Comparison of ENCODE assay signal across 8 cellular contexts in genomic region chr4:168183717-168184571, GRCh38.
A peak's percentile ranks its signal among the peaks of the same experiment; 100 is the strongest.
DNase-seq lines count a peak whose midpoint lies in the region; ATAC-seq and TF ChIP-seq lines count a peak whose summit lies in the region.

No MANE protein-coding gene starts in this region.

- no peak overlapping the region for H3K4me3 Mint-ChIP-seq in osteocyte (ENCODE audit: unreplicated experiment)
- no peak overlapping the region for H3K4me3 Mint-ChIP-seq in activated CD4-positive, alpha-beta T cell treated with anti-CD3 and anti-CD28 coated beads for 36 hours

- H3K36me3 Mint-ChIP-seq in osteocyte (ENCODE audit: unreplicated experiment): no peaks in the 10 kb centered on the region
- no peaks in the 10 kb centered on the region for H3K36me3 Mint-ChIP-seq in activated CD4-positive, alpha-beta T cell treated with anti-CD3 and anti-CD28 coated beads for 36 hours (ENCODE audit: low read depth)

- H3K27ac Mint-ChIP-seq in osteocyte (ENCODE audit: unreplicated experiment): no peak overlapping the region
- no peak overlapping the region for H3K27ac Mint-ChIP-seq in activated CD4-positive, alpha-beta T cell treated with anti-CD3 and anti-CD28 coated beads for 36 hours

- peaks cover 4% of the 10 kb centered on the region for H3K27me3 Mint-ChIP-seq in osteocyte (ENCODE audit: unreplicated experiment)
- no peaks in the 10 kb centered on the region for H3K27me3 Mint-ChIP-seq in activated CD4-positive, alpha-beta T cell treated with anti-CD3 and anti-CD28 coated beads for 36 hours

- TF ChIP-seq CTCF in GM20000 (IDR thresholded peaks at IDR 0.05; ENCODE audit: extremely low read depth, missing control alignments) (no peak), epithelial cell of proximal tubule (conservative IDR thresholded peaks at IDR 0.05; ENCODE audit: low read depth, low read length) (peak; percentile 63), osteocyte (IDR thresholded peaks at IDR 0.05) (peak; percentile 73)

- CTCF ChIA-PET in activated CD4-positive, alpha-beta T cell treated with anti-CD3 and anti-CD28 coated beads for 36 hours (lab: Charles Lee): interaction anchor here (1.4 kb wide), 1 partner anchor 11 kb away, joined by 3 read pairs; no protein-coding TSS in a partner anchor

- POLR2A ChIA-PET in activated CD4-positive, alpha-beta T cell treated with anti-CD3 and anti-CD28 coated beads for 36 hours (lab: Charles Lee): no interaction called here

- DNase-seq in AG20443 (ENCODE audit: low spot score): peak; percentile 42
- DNase-seq in GM20000 (ENCODE audit: low spot score): peak; percentile 32
- DNase-seq in OCI-M1 (lab: John Stamatoyannopoulos, UW): peak; percentile 65
- DNase-seq in epithelial cell of proximal tubule (ENCODE audit: low read depth): no peak
- no peak for DNase-seq in osteocyte (ENCODE audit: extremely low spot score, unreplicated experiment)
- DNase-seq in activated CD4-positive, alpha-beta T cell treated with anti-CD3 and anti-CD28 coated beads for 36 hours: no peak

- intact Hi-C loops in activated CD4-positive, alpha-beta T cell treated with anti-CD3 and anti-CD28 coated beads for 36 hours (cut with DNase I, micrococcal nuclease): loop anchor here (1.0 to 10.0 kb wide), 7 partner anchors 329 to 1381 kb away; no protein-coding TSS in a partner anchor

- H3K9me3 Mint-ChIP-seq in osteocyte (ENCODE audit: unreplicated experiment): peaks cover 3% of the 10 kb centered on the region
- no peaks in the 10 kb centered on the region for H3K9me3 Mint-ChIP-seq in activated CD4-positive, alpha-beta T cell treated with anti-CD3 and anti-CD28 coated beads for 36 hours (ENCODE audit: low read depth)

- no peak for ATAC-seq in activated CD4-positive, alpha-beta T cell treated with anti-CD3 and anti-CD28 coated beads for 36 hours
- ATAC-seq in HG03457 (IDR thresholded peaks at IDR 0.05; ENCODE audit: unreplicated experiment): no peak
- no peak for ATAC-seq in HG03280 (IDR thresholded peaks at IDR 0.05; ENCODE audit: unreplicated experiment)

- peaks cover 2% of the 10 kb centered on the region for H3K4me1 Mint-ChIP-seq in osteocyte (ENCODE audit: unreplicated experiment)
- peaks cover 4% of the 10 kb centered on the region for H3K4me1 Mint-ChIP-seq in activated CD4-positive, alpha-beta T cell treated with anti-CD3 and anti-CD28 coated beads for 36 hours

- H3K4me3 ChIP-seq in epithelial cell of proximal tubule (ENCODE audit: low read depth, low read length): no peak overlapping the region

Comparison
In these comparisons a context has a peak if more than half of its experiments do, and no peak if none do; other contexts are left out.
1. DNase-seq: peak in AG20443 (single experiment), GM20000 (single experiment) and OCI-M1 (single experiment); none in epithelial cell of proximal tubule (single experiment), osteocyte (single experiment) and activated CD4-positive, alpha-beta T cell treated with anti-CD3 and anti-CD28 coated beads for 36 hours (single experiment).